In genomic region chr17:7240375-7240774, GRCh38 we compare ENCODE assay signal across 8 cellular contexts. TPM values are rescaled to one million over a fixed set of nuclear protein-coding genes. Genes with fewer than 3 reads are reported as not detected.
A peak's percentile ranks its signal among the peaks of the same experiment; 100 is the strongest.
DNase-seq lines count a peak whose midpoint lies in the region; ATAC-seq and TF ChIP-seq lines count a peak whose summit lies in the region.

No MANE protein-coding gene starts in this region.

- TF ChIP-seq POLR2A in uterus (IDR thresholded peaks at IDR 0.05) = no peak

- peaks cover 63% of the 10 kb centered on the region for H3K4me1 ChIP-seq in left ventricle myocardium inferior
- H3K4me1 ChIP-seq in adipocyte (ENCODE audit: control insufficient read depth, insufficient read depth, low read length) = peaks cover 44% of the 10 kb centered on the region
- H3K4me1 ChIP-seq in lower lobe of right lung = peaks cover 45% of the 10 kb centered on the region
- peaks cover 9% of the 10 kb centered on the region in 2 donors for H3K4me1 ChIP-seq in uterus
- H3K4me1 ChIP-seq in foreskin keratinocyte = no peaks in the 10 kb centered on the region

- H3K9ac ChIP-seq in adipocyte (ENCODE audit: low read length) = peak overlapping the region; percentile 99

- TF ChIP-seq CTCF in left ventricle myocardium inferior (IDR thresholded peaks at IDR 0.05; ENCODE audit: borderline replicate concordance) (no peak), lower lobe of right lung (IDR thresholded peaks at IDR 0.05) (no peak), uterus (IDR thresholded peaks at IDR 0.05) (no peak), foreskin keratinocyte (conservative IDR thresholded peaks at IDR 0.05) (no peak)

- ATAC-seq in left cardiac atrium (no peak), lower lobe of right lung (no peak), GM19467 (IDR thresholded peaks at IDR 0.05; ENCODE audit: unreplicated experiment) (no peak), foreskin keratinocyte (no peak)

- H3K27ac ChIP-seq in left ventricle myocardium inferior (replicated peaks) (peak overlapping the region; percentile 99), lower lobe of right lung (peak overlapping the region; percentile 96), uterus (peak overlapping the region; percentile 95 to 99), foreskin keratinocyte (no peak overlapping the region)

- intact Hi-C loops in left ventricle myocardium inferior (cut with micrococcal nuclease) = no loop called here
- intact Hi-C loops in left cardiac atrium (cut with DNase I) = no loop called here
- intact Hi-C loops in lower lobe of right lung (cut with DNase I) = no loop called here
- intact Hi-C loops in uterus (cut with DNase I; ENCODE audit: low total_unique reads) = no loop called here

- H3K9me3 ChIP-seq in left ventricle myocardium inferior (replicated peaks) (no peaks in the 10 kb centered on the region), adipocyte (ENCODE audit: control insufficient read depth, low read length) (no peaks in the 10 kb centered on the region), lower lobe of right lung (no peaks in the 10 kb centered on the region), uterus (no peaks in the 10 kb centered on the region)

- no peak for DNase-seq in left ventricle myocardium inferior
- DNase-seq in left cardiac atrium = no peak
- DNase-seq in adipocyte (ENCODE audit: low read depth) = no peak
- no peak for DNase-seq in lower lobe of right lung
- DNase-seq in uterus = no peak
- no peak for DNase-seq in foreskin keratinocyte
- no peak for DNase-seq in SHP77 (lab: John Stamatoyannopoulos, UW)

- peak overlapping the region; percentile 97 for H3K4me3 ChIP-seq in left ventricle myocardium inferior
- peak overlapping the region; percentile 98 for H3K4me3 ChIP-seq in adipocyte (ENCODE audit: low read length)
- H3K4me3 ChIP-seq in lower lobe of right lung = peak overlapping the region; percentile 95
- H3K4me3 ChIP-seq in uterus = peak overlapping the region in 1 of 2 donors; percentile 93

- H3K36me3 ChIP-seq in left ventricle myocardium inferior (peaks cover 47% of the 10 kb centered on the region), adipocyte (ENCODE audit: control insufficient read depth, insufficient read depth, low read length, severe bottlenecking) (peaks cover 42% of the 10 kb centered on the region), lower lobe of right lung (peaks cover 55% of the 10 kb centered on the region), uterus (no peaks in the 10 kb centered on the region)

- H3K27me3 ChIP-seq in left ventricle myocardium inferior (ENCODE audit: low read depth) = no peaks in the 10 kb centered on the region
- H3K27me3 ChIP-seq in adipocyte (replicated peaks; ENCODE audit: control insufficient read depth, insufficient read depth, low read length) = no peaks in the 10 kb centered on the region
- no peaks in the 10 kb centered on the region for H3K27me3 ChIP-seq in lower lobe of right lung (ENCODE audit: low read depth)
- no peaks in the 10 kb centered on the region for H3K27me3 ChIP-seq in uterus
- H3K27me3 ChIP-seq in foreskin keratinocyte = no peaks in the 10 kb centered on the region

RNA-seq across cellular contexts. Expression of gene PHF23, which starts 1.1 kb away (rescaled TPM):
- total RNA-seq in left ventricle myocardium inferior (22.0 TPM), left cardiac atrium (10 to 100 TPM; 18.5 to 27.5 TPM), lower lobe of right lung (33.9 TPM), uterus (10 to 100 TPM in 3 of 4 donors, 1 to 10 TPM in 1; 9.7 to 68.1 (median 29.7) TPM), foreskin keratinocyte (49.1 and 51.2 TPM in 2 replicates)
- 55.9 and 56.8 TPM in 2 replicates for polyA plus RNA-seq in foreskin keratinocyte

RNA-seq across cellular contexts. Expression of gene GABARAP, which starts 1.9 kb away (rescaled TPM):
- 394 TPM for total RNA-seq in left ventricle myocardium inferior
- 100 to 1,000 TPM; 459 to 475 TPM for total RNA-seq in left cardiac atrium
- 587 TPM for total RNA-seq in lower lobe of right lung
- 100 to 1,000 TPM; 220 to 467 (median 366) TPM for total RNA-seq in uterus
- 162 and 204 TPM in 2 replicates for total RNA-seq in foreskin keratinocyte
- polyA plus RNA-seq in foreskin keratinocyte = 319 and 384 TPM in 2 replicates

RNA-seq across cellular contexts. Expression of gene DVL2, which starts 6.1 kb away (rescaled TPM):
- total RNA-seq in left ventricle myocardium inferior (19.8 TPM), left cardiac atrium (10 to 100 TPM; 22.5 to 23.8 TPM), lower lobe of right lung (46.4 TPM), uterus (10 to 100 TPM in 3 of 4 donors, 1 to 10 TPM in 1; 5.1 to 83.2 (median 53.5) TPM), foreskin keratinocyte (41.5 and 45.0 TPM in 2 replicates)
- polyA plus RNA-seq in foreskin keratinocyte = 28.0 and 31.2 TPM in 2 replicates

RNA-seq across cellular contexts. Expression of gene CTDNEP1, which starts 11.2 kb away (rescaled TPM):
- total RNA-seq in left ventricle myocardium inferior (105 TPM), left cardiac atrium (100 to 1,000 TPM; 116 to 118 TPM), lower lobe of right lung (140 TPM), uterus (100 to 1,000 TPM in 1 of 4 donors, 10 to 100 TPM in 3; 13.8 to 115 (median 37.2) TPM), foreskin keratinocyte (84.9 and 89.6 TPM in 2 replicates)
- 171 and 177 TPM in 2 replicates for polyA plus RNA-seq in foreskin keratinocyte

RNA-seq across cellular contexts. Expression of gene ELP5, which starts 11.6 kb away (rescaled TPM):
- total RNA-seq in left ventricle myocardium inferior (62.5 TPM), left cardiac atrium (10 to 100 TPM; 68.3 to 93.8 TPM), lower lobe of right lung (33.2 TPM), uterus (10 to 100 TPM; 41.9 to 65.6 (median 51.3) TPM), foreskin keratinocyte (31.8 and 63.6 TPM in 2 replicates)
- polyA plus RNA-seq in foreskin keratinocyte = 42.6 and 104 TPM in 2 replicates
